Comparison of ENCODE assay signal across 6 cellular contexts in genomic region chr10:116542007-116542677, GRCh38. TPM values are rescaled to one million over a fixed set of nuclear protein-coding genes. Genes with fewer than 3 reads are reported as not detected.
"Had no signal": no experiment of that assay in that cellular context is flagged by ENCODE, and none has a peak within 500 bp of the region (broad histone marks: within the 10 kb centered on the region; RNA-seq: fewer than 3 reads in every experiment).

No MANE protein-coding gene starts in this region.

- DNase-seq: GOT3, H9, HCEC 1CT, IMR-90 had no signal

- H3K27ac Mint-ChIP-seq: H9 had no signal

- ATAC-seq: K562 had no signal

- H3K4me3 Mint-ChIP-seq: H9 had no signal

- H3K4me3 ChIP-seq: K562 had no signal

RNA-seq across cellular contexts. Expression of gene PNLIP, which starts 3.6 kb away (rescaled TPM):
- total RNA-seq: H9, HT-29, IMR-90 had no signal
- polyA plus RNA-seq: IMR-90, K562 had no signal

RNA-seq across cellular contexts. Expression of gene PNLIPRP1, which starts 48.6 kb away (rescaled TPM):
- total RNA-seq: H9, HT-29, IMR-90 had no signal
- polyA plus RNA-seq: IMR-90, K562 had no signal
